Comparison of ENCODE assay signal across 28 cellular contexts in the genomic region with DNA sequence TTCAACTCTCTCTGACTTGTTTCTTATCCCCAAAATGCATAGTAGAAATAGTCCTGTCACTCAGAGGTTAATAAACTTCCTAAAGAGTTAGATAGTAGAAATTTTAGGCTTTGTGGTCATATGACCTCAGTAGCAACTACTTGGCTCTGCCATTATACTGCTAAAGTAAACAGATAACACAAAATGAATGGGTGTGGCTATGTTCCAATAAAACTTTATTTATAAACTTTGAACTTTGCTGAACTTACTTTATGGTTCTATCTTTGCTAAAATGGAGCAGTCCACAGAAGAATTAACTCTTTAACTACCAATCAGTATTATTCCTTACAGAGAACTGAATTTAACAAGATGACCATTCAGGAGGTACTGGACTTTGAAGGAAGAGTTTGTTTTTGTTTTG.
"Had no signal": no experiment of that assay in that cellular context is flagged by ENCODE, and none has a peak within 500 bp of the region (broad histone marks: within the 10 kb centered on the region; RNA-seq: fewer than 3 reads in every experiment).

No MANE protein-coding gene starts in this region.

- H3K27ac ChIP-seq: coronary artery, esophagus muscularis mucosa, heart right ventricle, lower lobe of right lung, neural progenitor cell, ovary, psoas muscle, sigmoid colon, testis, tibial artery had no signal

- H3K27ac Mint-ChIP-seq: memory B cell; naive B cell; natural killer cell treated with Interleukin-12 subunit alpha and Interleukin-12 subunit beta and Interleukin-15 and Interleukin-18, amount 100 ng/mL, for 72 hours; neural progenitor cell; stimulated activated memory B cell treated with anti-CD40 and anti-IgM and Interleukin-4, amounts not matched to agents 10 μg/mL and 1 μg/mL and 100 μg/mL, for 72 hours; type B pancreatic cell had no signal

- H3K4me3 Mint-ChIP-seq: memory B cell; naive B cell; natural killer cell treated with Interleukin-12 subunit alpha and Interleukin-12 subunit beta and Interleukin-15 and Interleukin-18, amount 100 ng/mL, for 72 hours; neural progenitor cell; stimulated activated memory B cell treated with anti-CD40 and anti-IgM and Interleukin-4, amounts not matched to agents 10 μg/mL and 1 μg/mL and 100 μg/mL, for 72 hours; type B pancreatic cell had no signal

- H3K9me3 ChIP-seq: esophagus muscularis mucosa, lower lobe of right lung, ovary, sigmoid colon, testis, tibial artery had no signal

- H3K9ac ChIP-seq: neural progenitor cell had no signal

- H3K27me3 ChIP-seq: esophagus muscularis mucosa, heart right ventricle, neural progenitor cell, ovary, sigmoid colon, testis, tibial artery had no signal

- H3K4me1 ChIP-seq: esophagus muscularis mucosa, heart right ventricle, lower lobe of right lung, neural progenitor cell, psoas muscle, testis, tibial artery had no signal

- ATAC-seq: heart right ventricle; left ventricle myocardium superior; lower lobe of right lung; natural killer cell treated with Interleukin-12 subunit alpha and Interleukin-12 subunit beta and Interleukin-15 and Interleukin-18, amount 100 ng/mL, for 72 hours; psoas muscle; right cardiac atrium; stimulated activated memory B cell treated with anti-CD40 and anti-IgM and Interleukin-4, amounts not matched to agents 10 μg/mL and 1 μg/mL and 100 μg/mL, for 72 hours; stimulated activated naive CD8-positive, alpha-beta T cell treated with anti-CD3 and anti-CD28 coated beads, Interleukin-15, Interleukin-2, amounts not matched to agents 100 U/mL and 50 U/mL, for 24 hours had no signal

- H2AFZ ChIP-seq: neural progenitor cell had no signal

- H3K36me3 ChIP-seq: esophagus muscularis mucosa, heart right ventricle, lower lobe of right lung, neural progenitor cell, ovary, sigmoid colon, tibial artery had no signal

- DNase-seq: effector memory CD4-positive, alpha-beta T cell; foreskin melanocyte; glutamatergic neuron; heart right ventricle; hippocampal formation; islet precursor cell; kidney glomerular epithelial cell; left ventricle myocardium superior; lower lobe of right lung; naive B cell; nucleus accumbens; ovary; posterior cingulate gyrus; psoas muscle; right cardiac atrium; sigmoid colon; stimulated activated CD4-positive, alpha-beta T cell treated with anti-CD3 and anti-CD28 coated beads, Interleukin-4, amount 100 ng/mL, for 4 hours; stimulated activated naive CD8-positive, alpha-beta T cell treated with anti-CD3 and anti-CD28 coated beads, Interleukin-15, Interleukin-2, amounts not matched to agents 100 U/mL and 50 U/mL, for 24 hours; substantia nigra; testis; tibial artery had no signal

- H3K4me3 ChIP-seq: coronary artery, esophagus muscularis mucosa, heart right ventricle, lower lobe of right lung, neural progenitor cell, ovary, psoas muscle, sigmoid colon, testis, tibial artery had no signal

- H3K4me2 ChIP-seq: neural progenitor cell had no signal

- H3K9me3 Mint-ChIP-seq: neural progenitor cell had no signal

- H3K4me1 Mint-ChIP-seq: memory B cell; naive B cell; neural progenitor cell; stimulated activated memory B cell treated with anti-CD40 and anti-IgM and Interleukin-4, amounts not matched to agents 10 μg/mL and 1 μg/mL and 100 μg/mL, for 72 hours had no signal

- H3K27me3 Mint-ChIP-seq: memory B cell; naive B cell; natural killer cell treated with Interleukin-12 subunit alpha and Interleukin-12 subunit beta and Interleukin-15 and Interleukin-18, amount 100 ng/mL, for 72 hours; stimulated activated memory B cell treated with anti-CD40 and anti-IgM and Interleukin-4, amounts not matched to agents 10 μg/mL and 1 μg/mL and 100 μg/mL, for 72 hours; type B pancreatic cell had no signal

- H3K36me3 Mint-ChIP-seq: memory B cell; naive B cell; natural killer cell treated with Interleukin-12 subunit alpha and Interleukin-12 subunit beta and Interleukin-15 and Interleukin-18, amount 100 ng/mL, for 72 hours; neural progenitor cell; stimulated activated memory B cell treated with anti-CD40 and anti-IgM and Interleukin-4, amounts not matched to agents 10 μg/mL and 1 μg/mL and 100 μg/mL, for 72 hours; type B pancreatic cell had no signal
